Comparison of ENCODE assay signal across 8 cellular contexts in genomic region chr15:80173022-80173759, GRCh38. TPM values are rescaled to one million over a fixed set of nuclear protein-coding genes. Genes with fewer than 3 reads are reported as not detected.
A peak's percentile ranks its signal among the peaks of the same experiment; 100 is the strongest.
DNase-seq lines count a peak whose midpoint lies in the region; ATAC-seq and TF ChIP-seq lines count a peak whose summit lies in the region.

No MANE protein-coding gene starts in this region.

- H3K9me3 ChIP-seq in OCI-LY7 (ENCODE audit: low read length) (no peaks in the 10 kb centered on the region), parathyroid adenoma (ENCODE audit: control insufficient read depth, low read length) (no peaks in the 10 kb centered on the region), upper lobe of right lung (no peaks in the 10 kb centered on the region)

- CTCF ChIA-PET in OCI-LY7 (lab: Charles Lee; ENCODE audit: unreplicated experiment), result no interaction called here

- H3K9ac ChIP-seq in parathyroid adenoma, result no peak overlapping the region

- H3K27ac ChIP-seq in OCI-LY7 (ENCODE audit: low read depth, low read length, poor library complexity, severe bottlenecking) (no peak overlapping the region), parathyroid adenoma (no peak overlapping the region), upper lobe of right lung (no peak overlapping the region)

- no peaks in the 10 kb centered on the region for H3K4me1 Mint-ChIP-seq in activated T-cell treated with anti-CD3 and anti-CD28 coated beads, Interleukin-2, amount 50 U/mL, for 4 hours (ENCODE audit: low read depth)

- TF ChIP-seq CTCF in OCI-LY7 (conservative IDR thresholded peaks at IDR 0.05; ENCODE audit: low read length) (peak; percentile 83), fibroblast of the aortic adventitia (IDR thresholded peaks at IDR 0.05; ENCODE audit: insufficient read depth, low read length) (peak; percentile 80), parathyroid adenoma (IDR thresholded peaks at IDR 0.05) (peak; percentile 43), upper lobe of right lung (IDR thresholded peaks at IDR 0.05) (peak; percentile 75)

- POLR2A ChIA-PET in OCI-LY7 (lab: Charles Lee), result interaction anchor here (1.2 kb wide), 1 partner anchor 113 kb away, joined by 5 read pairs; no protein-coding TSS in a partner anchor

- intact Hi-C loops in OCI-LY7 (cut with micrococcal nuclease; ENCODE audit: unreplicated experiment), result loop anchor here (1.0 to 5.0 kb wide), 3 partner anchors 180 to 321 kb away; partner anchors contain the start of gene MTHFS
- intact Hi-C loops in upper lobe of right lung (cut with DNase I), result no loop called here

- H3K4me3 ChIP-seq in OCI-LY7 (ENCODE audit: low read depth, low read length, poor library complexity, severe bottlenecking), result no peak overlapping the region
- no peak overlapping the region for H3K4me3 ChIP-seq in fibroblast of the aortic adventitia (ENCODE audit: low read depth, low read length)
- no peak overlapping the region for H3K4me3 ChIP-seq in parathyroid adenoma (ENCODE audit: low read depth, low read length)
- H3K4me3 ChIP-seq in upper lobe of right lung, result no peak overlapping the region

- H3K79me2 ChIP-seq in OCI-LY7 (ENCODE audit: insufficient read depth, low read depth, low read length) (no peaks in the 10 kb centered on the region), parathyroid adenoma (no peaks in the 10 kb centered on the region)

- peaks cover under 1% of the 10 kb centered on the region for H3K36me3 Mint-ChIP-seq in activated T-cell treated with anti-CD3 and anti-CD28 coated beads, Interleukin-2, amount 50 U/mL, for 4 hours (ENCODE audit: insufficient read depth)

- no peak overlapping the region for H2AFZ ChIP-seq in OCI-LY7 (ENCODE audit: low read length)
- no peak overlapping the region for H2AFZ ChIP-seq in parathyroid adenoma

- H3K4me1 ChIP-seq in OCI-LY7 (ENCODE audit: insufficient read depth, low read length, poor library complexity, severe bottlenecking) (no peaks in the 10 kb centered on the region), parathyroid adenoma (no peaks in the 10 kb centered on the region), upper lobe of right lung (no peaks in the 10 kb centered on the region)

- H3K27me3 ChIP-seq in parathyroid adenoma (ENCODE audit: control insufficient read depth, insufficient read depth, low read length) (no peaks in the 10 kb centered on the region), upper lobe of right lung (no peaks in the 10 kb centered on the region)

- H3K4me2 ChIP-seq in OCI-LY7 (ENCODE audit: low read length), result no peak overlapping the region
- H3K4me2 ChIP-seq in parathyroid adenoma (ENCODE audit: low read length), result no peak overlapping the region

- H3K27me3 Mint-ChIP-seq in activated T-cell treated with anti-CD3 and anti-CD28 coated beads, Interleukin-2, amount 50 U/mL, for 4 hours (ENCODE audit: low read depth), result no peaks in the 10 kb centered on the region

- no TSS peak for BruUV-seq in OCI-LY7 (replicated peaks; lab: Mats Ljungman, UMichigan)

- peak; percentile 45 for DNase-seq in NCI-H345 (lab: John Stamatoyannopoulos, UW)
- DNase-seq in NCI-H345 treated with DMSO at 0.1 percent for 48 hours (lab: John Stamatoyannopoulos, UW; ENCODE audit: unreplicated experiment), result no peak
- peak; percentile 79 for DNase-seq in OCI-LY7 (ENCODE audit: low spot score)
- peak; percentile 66 for DNase-seq in activated T-cell treated with anti-CD3 and anti-CD28 coated beads, Interleukin-2, amount 50 U/mL, for 4 hours
- DNase-seq in fibroblast of the aortic adventitia (ENCODE audit: low read depth), result peak; percentile 59
- peak; percentile 87 for DNase-seq in upper lobe of right lung

- no peak overlapping the region for H3K4me3 Mint-ChIP-seq in activated T-cell treated with anti-CD3 and anti-CD28 coated beads, Interleukin-2, amount 50 U/mL, for 4 hours

- no peaks in the 10 kb centered on the region for H4K20me1 ChIP-seq in OCI-LY7 (ENCODE audit: insufficient read depth, low read length)

- H3K36me3 ChIP-seq in OCI-LY7 (ENCODE audit: insufficient read depth, low read length) (no peaks in the 10 kb centered on the region), parathyroid adenoma (ENCODE audit: control insufficient read depth, insufficient read depth, low read length) (no peaks in the 10 kb centered on the region), upper lobe of right lung (peaks cover 22% of the 10 kb centered on the region)

- peak; percentile 77 for ATAC-seq in HG03066 (IDR thresholded peaks at IDR 0.05; ENCODE audit: low read depth, unreplicated experiment)
- ATAC-seq in activated T-cell treated with anti-CD3 and anti-CD28 coated beads, Interleukin-2, amount 50 U/mL, for 4 hours, result peak; percentile 73 to 83
- peak; percentile 89 for ATAC-seq in upper lobe of right lung

- H3K9me2 ChIP-seq in OCI-LY7 (ENCODE audit: insufficient read depth, low read length), result no peaks in the 10 kb centered on the region

- H3K9me3 Mint-ChIP-seq in activated T-cell treated with anti-CD3 and anti-CD28 coated beads, Interleukin-2, amount 50 U/mL, for 4 hours, result no peaks in the 10 kb centered on the region

RNA-seq across cellular contexts. Expression of gene FAH, which starts 20.4 kb away (rescaled TPM):
- total RNA-seq in OCI-LY7 (2014; rRNA removed; shearing (Covaris generic)), result 9.4 and 11.9 TPM in 2 replicates
- total RNA-seq in OCI-LY7 (2022), result 15.3 and 18.4 TPM in 2 replicates
- total RNA-seq in activated T-cell treated with anti-CD3 and anti-CD28 coated beads, Interleukin-2, amount 50 U/mL, for 4 hours, result 10 to 100 TPM; 20.2 to 28.0 (median 23.8) TPM
- total RNA-seq in fibroblast of the aortic adventitia (ENCODE audit: low replicate concordance), result 28.9 and 38.1 TPM in 2 replicates
- 31.7 TPM for total RNA-seq in upper lobe of right lung
